Comparison of ENCODE assay signal across 18 cellular contexts in genomic region chr1:87404306-87404705, GRCh38.
DNase-seq lines count a peak whose midpoint lies in the region; ATAC-seq and TF ChIP-seq lines count a peak whose summit lies in the region.
"Had no signal": no experiment of that assay in that cellular context is flagged by ENCODE, and none has a peak within 500 bp of the region (broad histone marks: within the 10 kb centered on the region; RNA-seq: fewer than 3 reads in every experiment).

No MANE protein-coding gene starts in this region.

- H3K27ac Mint-ChIP-seq in activated T-cell treated with anti-CD3 and anti-CD28 coated beads, Interleukin-2, amount 50 U/mL, for 24 hours: no peak overlapping the region

- no peaks in the 10 kb centered on the region for H3K4me1 ChIP-seq in HAP-1
- H3K4me1 ChIP-seq: uterus had no signal

- no peaks in the 10 kb centered on the region for H3K36me3 ChIP-seq in HAP-1 (replicated peaks)
- H3K36me3 ChIP-seq: left ventricle myocardium inferior, right atrium auricular region, uterus had no signal

- intact Hi-C loops in left colon (cut with DNase I, micrococcal nuclease): no loop called here
- intact Hi-C loops in dorsolateral prefrontal cortex (cut with DNase I): no loop called here

- no peak overlapping the region for H3K27ac ChIP-seq in dorsolateral prefrontal cortex
- H3K27ac ChIP-seq: coronary artery, epithelial cell of prostate, right atrium auricular region, uterus had no signal

- H3K27me3 ChIP-seq in HAP-1 (ENCODE audit: low read depth): no peaks in the 10 kb centered on the region
- H3K27me3 ChIP-seq in dorsolateral prefrontal cortex: no peaks in the 10 kb centered on the region
- H3K27me3 ChIP-seq: right atrium auricular region, uterus had no signal

- H3K9me3 Mint-ChIP-seq in activated T-cell treated with anti-CD3 and anti-CD28 coated beads, Interleukin-2, amount 50 U/mL, for 24 hours: no peaks in the 10 kb centered on the region
- H3K9me3 Mint-ChIP-seq: CD8-positive, alpha-beta memory T cell had no signal

- TF ChIP-seq CTCF in epithelial cell of esophagus (IDR thresholded peaks at IDR 0.05; ENCODE audit: insufficient read depth, low read depth, low read length, missing control alignments): no peak
- no peak for TF ChIP-seq CTCF in dorsolateral prefrontal cortex (IDR thresholded peaks at IDR 0.05 in 54 of 56, conservative IDR thresholded peaks at IDR 0.05 in 2 of 56; ENCODE audit: low read depth in 1 of 56, partially characterized antibody in 56 of 56)

- in situ Hi-C loops in HAP-1 (cut with MboI; ENCODE audit: low sequenced_read_pairs): no loop called here

- H3K36me3 Mint-ChIP-seq in activated T-cell treated with anti-CD3 and anti-CD28 coated beads, Interleukin-2, amount 50 U/mL, for 24 hours (ENCODE audit: low read depth): no peaks in the 10 kb centered on the region
- H3K36me3 Mint-ChIP-seq: CD8-positive, alpha-beta memory T cell had no signal

- H3K4me3 ChIP-seq in epithelial cell of esophagus (ENCODE audit: low read length): no peak overlapping the region
- no peak overlapping the region for H3K4me3 ChIP-seq in HAP-1
- H3K4me3 ChIP-seq in dorsolateral prefrontal cortex: no peak overlapping the region
- H3K4me3 ChIP-seq: coronary artery, left ventricle myocardium inferior, right atrium auricular region, uterus had no signal

- peaks cover 25% of the 10 kb centered on the region for H3K4me1 Mint-ChIP-seq in activated T-cell treated with anti-CD3 and anti-CD28 coated beads, Interleukin-2, amount 50 U/mL, for 24 hours (ENCODE audit: low read depth)

- ATAC-seq in GM18868 (IDR thresholded peaks at IDR 0.05; ENCODE audit: unreplicated experiment): peak; percentile 60
- no peak for ATAC-seq in left colon

- peak; percentile 2 for DNase-seq in activated T-cell treated with anti-CD3 and anti-CD28 coated beads for 24 hours (ENCODE audit: low read depth)
- no peak for DNase-seq in activated T-cell treated with anti-CD3 and anti-CD28 coated beads, Interleukin-2, amount 50 U/mL, for 24 hours
- DNase-seq in T-helper 2 cell: peak in 3 of 5 experiments; percentile 3 to 97 (median 15)
- peak; percentile 44 for DNase-seq in epithelial cell of esophagus (ENCODE audit: low read depth)
- no peak for DNase-seq in left colon
- no peak for DNase-seq in HAP-1 (ENCODE audit: low spot score in 2 of 2)
- DNase-seq in dorsolateral prefrontal cortex: no peak
- DNase-seq: DMS79 treated with DMSO at 0.1 percent for 48 hours, left ventricle myocardium inferior, NCI-H1417 treated with DMSO at 0.1 percent for 48 hours, NCI-H2171 treated with DMSO at 0.1 percent for 48 hours, NCI-H774, uterus had no signal

- H3K27me3 Mint-ChIP-seq in activated T-cell treated with anti-CD3 and anti-CD28 coated beads, Interleukin-2, amount 50 U/mL, for 24 hours: peaks cover 26% of the 10 kb centered on the region
- H3K27me3 Mint-ChIP-seq: CD8-positive, alpha-beta memory T cell had no signal

- H3K4me3 Mint-ChIP-seq in activated T-cell treated with anti-CD3 and anti-CD28 coated beads, Interleukin-2, amount 50 U/mL, for 24 hours: no peak overlapping the region
- H3K4me3 Mint-ChIP-seq: CD8-positive, alpha-beta memory T cell had no signal

- no peaks in the 10 kb centered on the region for H3K9me3 ChIP-seq in HAP-1
- H3K9me3 ChIP-seq: left ventricle myocardium inferior, right atrium auricular region, uterus had no signal

Comparison
In these comparisons a context has a peak if more than half of its experiments do, and no peak if none do; other contexts are left out.
1. DNase-seq: peak in activated T-cell treated with anti-CD3 and anti-CD28 coated beads for 24 hours (single experiment), T-helper 2 cell (3 of 5) and epithelial cell of esophagus (single experiment); none in activated T-cell treated with anti-CD3 and anti-CD28 coated beads, Interleukin-2, amount 50 U/mL, for 24 hours (single experiment), left colon (0 of 2), HAP-1 (0 of 2) and dorsolateral prefrontal cortex (0 of 10).